In the genomic region with DNA sequence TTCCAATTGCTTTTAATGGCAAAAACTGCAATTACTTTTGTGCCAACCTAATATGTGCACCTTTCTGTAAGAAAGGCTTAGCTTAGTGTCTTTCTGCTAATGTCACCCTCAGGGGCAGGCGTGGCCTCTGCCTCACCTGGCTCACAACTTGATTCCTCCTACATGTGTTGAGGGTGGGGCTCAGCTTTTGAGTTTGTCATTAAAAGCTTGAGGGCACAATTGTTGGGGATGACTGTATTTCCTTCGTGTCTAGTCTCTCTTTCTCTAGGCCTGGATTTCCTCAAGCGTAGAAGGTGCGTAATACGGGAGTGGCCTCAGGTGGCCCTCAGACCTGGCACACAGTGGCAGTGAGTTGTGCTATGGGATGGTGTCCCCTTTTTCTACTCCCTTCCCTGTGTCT, we compare ENCODE assay signal across 26 cellular contexts.
DNase-seq lines count a peak whose midpoint lies in the region; ATAC-seq and TF ChIP-seq lines count a peak whose summit lies in the region.
"Had no signal": no experiment of that assay in that cellular context is flagged by ENCODE, and none has a peak within 500 bp of the region (broad histone marks: within the 10 kb centered on the region; RNA-seq: fewer than 3 reads in every experiment).

No MANE protein-coding gene starts in this region.

- ATAC-seq in mucosa of descending colon: peak; percentile 88
- ATAC-seq: activated CD4-positive, CD25-positive, alpha-beta regulatory T cell treated with anti-CD3 and anti-CD28 coated beads, Interleukin-2, amount 50 U/mL, for 24 hours; activated T-cell treated with anti-CD3 and anti-CD28 coated beads, Interleukin-2, amount 50 U/mL, for 4 hours; GM12878; right lobe of liver had no signal

- DNase-seq in NCI-H2081 (lab: John Stamatoyannopoulos, UW) (peak; percentile 24 to 48), NCI-H2081 treated with DMSO at 0.1 percent for 48 hours (lab: John Stamatoyannopoulos, UW) (no peak), HPDE6-E6E7 (ENCODE audit: extremely low spot score) (peak; percentile 81), epithelial cell of prostate (ENCODE audit: low read depth, low spot score) (peak; percentile 78), mucosa of descending colon (peak in 1 of 3 donors; percentile 17), GM10248 (ENCODE audit: extremely low spot score) (no peak)
- DNase-seq in activated T-helper 1 cell treated with anti-CD3 and anti-CD28 coated beads, Interleukin-12 subunit alpha, Interleukin-12 subunit beta, Interleukin-2, Interleukin-4 antibody, amounts not matched to agents 30 ng/mL and 10 ng/mL and 1 ng/mL, durations not matched to agents 14 hours and 24 hours and 36 hours (ENCODE audit: low spot score): no peak
- no peak for DNase-seq in activated CD4-positive, alpha-beta T cell treated with anti-CD3 and anti-CD28 coated beads, Interleukin-2, amount 50 U/mL, for 48 hours
- DNase-seq: 8988T; activated naive CD4-positive, alpha-beta T cell treated with anti-CD3 and anti-CD28 coated beads, Interleukin-2, amount 10 ng/mL, durations not matched to agents 7 days and 5 days; activated T-cell treated with anti-CD3 and anti-CD28 coated beads, Interleukin-2, amount 50 U/mL, for 4 hours; brain microvascular endothelial cell; erythroblast; head of caudate nucleus; Karpas-422; kidney glomerular epithelial cell; MV-4-11; NCI-H2171 treated with DMSO at 0.1 percent for 48 hours; NCI-H524; right lobe of liver; stimulated activated naive CD4-positive, alpha-beta T cell treated with Interleukin-2 at 50 U/mL for 16 hours; T-helper 1 cell had no signal

- H3K4me1 Mint-ChIP-seq in activated T-helper 1 cell treated with anti-CD3 and anti-CD28 coated beads, Interleukin-12 subunit alpha, Interleukin-12 subunit beta, Interleukin-2, Interleukin-4 antibody, amounts not matched to agents 30 ng/mL and 10 ng/mL and 1 ng/mL, durations not matched to agents 14 hours and 24 hours and 36 hours (ENCODE audit: low read depth): peaks cover 17% of the 10 kb centered on the region
- H3K4me1 Mint-ChIP-seq: memory B cell had no signal

- H3K4me1 ChIP-seq in mucosa of descending colon (ENCODE audit: low read depth): no peaks in the 10 kb centered on the region

- intact Hi-C loops in mucosa of descending colon (cut with DNase I, micrococcal nuclease): no loop called here
- intact Hi-C loops in activated T-helper 1 cell treated with anti-CD3 and anti-CD28 coated beads, Interleukin-12 subunit alpha, Interleukin-12 subunit beta, Interleukin-2, Interleukin-4 antibody, amounts not matched to agents 30 ng/mL and 10 ng/mL and 1 ng/mL, durations not matched to agents 14 hours and 24 hours and 36 hours (cut with micrococcal nuclease): no loop called here

- H3K4me3 Mint-ChIP-seq in activated T-helper 1 cell treated with anti-CD3 and anti-CD28 coated beads, Interleukin-12 subunit alpha, Interleukin-12 subunit beta, Interleukin-2, Interleukin-4 antibody, amounts not matched to agents 30 ng/mL and 10 ng/mL and 1 ng/mL, durations not matched to agents 14 hours and 24 hours and 36 hours: no peak overlapping the region
- H3K4me3 Mint-ChIP-seq: activated naive CD4-positive, alpha-beta T cell treated with anti-CD3 and anti-CD28 coated beads, Interleukin-2, amount 10 ng/mL, durations not matched to agents 7 days and 5 days; activated T-cell treated with anti-CD3 and anti-CD28 coated beads, Interleukin-2, amount 50 U/mL, for 4 hours; memory B cell had no signal

- H3K4me3 ChIP-seq in mucosa of descending colon: no peak overlapping the region
- H3K4me3 ChIP-seq: GM12878, right lobe of liver, thoracic aorta had no signal

- no peaks in the 10 kb centered on the region for H3K9me3 Mint-ChIP-seq in activated T-helper 1 cell treated with anti-CD3 and anti-CD28 coated beads, Interleukin-12 subunit alpha, Interleukin-12 subunit beta, Interleukin-2, Interleukin-4 antibody, amounts not matched to agents 30 ng/mL and 10 ng/mL and 1 ng/mL, durations not matched to agents 14 hours and 24 hours and 36 hours
- H3K9me3 Mint-ChIP-seq: activated naive CD4-positive, alpha-beta T cell treated with anti-CD3 and anti-CD28 coated beads, Interleukin-2, amount 10 ng/mL, durations not matched to agents 7 days and 5 days; activated T-cell treated with anti-CD3 and anti-CD28 coated beads, Interleukin-2, amount 50 U/mL, for 4 hours; memory B cell had no signal

- no peaks in the 10 kb centered on the region for H3K9me3 ChIP-seq in mucosa of descending colon
- H3K9me3 ChIP-seq: right lobe of liver, thoracic aorta had no signal

- peaks cover 45% of the 10 kb centered on the region for H3K36me3 Mint-ChIP-seq in activated T-helper 1 cell treated with anti-CD3 and anti-CD28 coated beads, Interleukin-12 subunit alpha, Interleukin-12 subunit beta, Interleukin-2, Interleukin-4 antibody, amounts not matched to agents 30 ng/mL and 10 ng/mL and 1 ng/mL, durations not matched to agents 14 hours and 24 hours and 36 hours (ENCODE audit: low read depth)

- POLR2A ChIA-PET in GM10248 (lab: Yijun Ruan, JAX): no interaction called here

- TF ChIP-seq CTCF in mucosa of descending colon (IDR thresholded peaks at IDR 0.05) (no peak), GM10248 (IDR thresholded peaks at IDR 0.05; ENCODE audit: control extremely low read depth, extremely low read depth, low read depth, missing control alignments) (no peak)

- H3K27me3 Mint-ChIP-seq in activated T-helper 1 cell treated with anti-CD3 and anti-CD28 coated beads, Interleukin-12 subunit alpha, Interleukin-12 subunit beta, Interleukin-2, Interleukin-4 antibody, amounts not matched to agents 30 ng/mL and 10 ng/mL and 1 ng/mL, durations not matched to agents 14 hours and 24 hours and 36 hours (ENCODE audit: insufficient read depth): no peaks in the 10 kb centered on the region
- H3K27me3 Mint-ChIP-seq: activated naive CD4-positive, alpha-beta T cell treated with anti-CD3 and anti-CD28 coated beads, Interleukin-2, amount 10 ng/mL, durations not matched to agents 7 days and 5 days; memory B cell had no signal

- H3K27ac ChIP-seq in epithelial cell of prostate: peak overlapping the region; percentile 67
- H3K27ac ChIP-seq: brain microvascular endothelial cell, right lobe of liver, thoracic aorta had no signal

- H3K36me3 ChIP-seq in mucosa of descending colon (ENCODE audit: low read depth): peaks cover 3% of the 10 kb centered on the region

- CTCF ChIA-PET in GM10248 (lab: Yijun Ruan, JAX): interaction anchor here (1.0 kb wide), 1 partner anchor 11 kb away, joined by 3 read pairs; no protein-coding TSS in a partner anchor

- no peak overlapping the region for H3K27ac Mint-ChIP-seq in activated T-helper 1 cell treated with anti-CD3 and anti-CD28 coated beads, Interleukin-12 subunit alpha, Interleukin-12 subunit beta, Interleukin-2, Interleukin-4 antibody, amounts not matched to agents 30 ng/mL and 10 ng/mL and 1 ng/mL, durations not matched to agents 14 hours and 24 hours and 36 hours
- H3K27ac Mint-ChIP-seq: activated naive CD4-positive, alpha-beta T cell treated with anti-CD3 and anti-CD28 coated beads, Interleukin-2, amount 10 ng/mL, durations not matched to agents 7 days and 5 days; memory B cell had no signal

Comparison
In these comparisons a context has a peak if more than half of its experiments do, and no peak if none do; other contexts are left out.
1. DNase-seq: peak in NCI-H2081 (2 of 2), HPDE6-E6E7 (single experiment) and epithelial cell of prostate (single experiment); none in NCI-H2081 treated with DMSO at 0.1 percent for 48 hours (single experiment), activated T-helper 1 cell treated with anti-CD3 and anti-CD28 coated beads, Interleukin-12 subunit alpha, Interleukin-12 subunit beta, Interleukin-2, Interleukin-4 antibody, amounts not matched to agents 30 ng/mL and 10 ng/mL and 1 ng/mL, durations not matched to agents 14 hours and 24 hours and 36 hours (single experiment), activated CD4-positive, alpha-beta T cell treated with anti-CD3 and anti-CD28 coated beads, Interleukin-2, amount 50 U/mL, for 48 hours (0 of 2) and GM10248 (single experiment).